23 cellular contexts compared by ENCODE assay signal in genomic region chr17:39406951-39407350, GRCh38.
"Had no signal": no experiment of that assay in that cellular context is flagged by ENCODE, and none has a peak within 500 bp of the region (broad histone marks: within the 10 kb centered on the region; RNA-seq: fewer than 3 reads in every experiment).

No MANE protein-coding gene starts in this region.

- FAIRE-seq: endothelial cell of umbilical vein had no signal

- ATAC-seq: foreskin keratinocyte; left colon; left ventricle myocardium superior; psoas muscle; sciatic nerve; stimulated activated memory B cell treated with anti-CD40 and anti-IgM and Interleukin-4, amounts not matched to agents 10 μg/mL and 1 μg/mL and 100 μg/mL, for 72 hours had no signal

- H3K27me3 Mint-ChIP-seq: naive B cell; stimulated activated memory B cell treated with anti-CD40 and anti-IgM and Interleukin-4, amounts not matched to agents 10 μg/mL and 1 μg/mL and 100 μg/mL, for 72 hours; stimulated activated naive CD8-positive, alpha-beta T cell treated with anti-CD3 and anti-CD28 coated beads, Interleukin-15, Interleukin-2, amounts not matched to agents 100 ng/mL and 50 ng/mL, for 24 hours had no signal

- DNase-seq: effector CD4-positive, alpha-beta T cell; endodermal cell; erythroblast; foreskin keratinocyte; left colon; left ventricle myocardium superior; mesenchymal stem cell; naive B cell; psoas muscle; retina; stimulated activated CD4-positive, alpha-beta T cell treated with anti-CD3 and anti-CD28 coated beads, Interleukin-15, amount 100 ng/mL, for 24 hours; stimulated activated CD4-positive, alpha-beta T cell treated with anti-CD3 and anti-CD28 coated beads, Interleukin-1b, Interleukin-23, amount 100 ng/mL, for 48 hours; stimulated activated CD4-positive, alpha-beta T cell treated with anti-CD3 and anti-CD28 coated beads, Interleukin-4, amount 100 ng/mL, for 24 hours; tibial artery; upper lobe of left lung; uterus had no signal

- H3K27me3 ChIP-seq: foreskin keratinocyte, neutrophil, spleen, tibial artery, upper lobe of left lung, uterus had no signal

- H3K4me3 ChIP-seq: lung, psoas muscle, spleen, tibial artery, upper lobe of left lung, uterus had no signal

- H3K4me3 Mint-ChIP-seq: endodermal cell; stimulated activated memory B cell treated with anti-CD40 and anti-IgM and Interleukin-4, amounts not matched to agents 10 μg/mL and 1 μg/mL and 100 μg/mL, for 72 hours; stimulated activated naive CD8-positive, alpha-beta T cell treated with anti-CD3 and anti-CD28 coated beads, Interleukin-15, Interleukin-2, amounts not matched to agents 100 ng/mL and 50 ng/mL, for 24 hours had no signal

- H3K4me1 ChIP-seq: psoas muscle, uterus had no signal

- H3K4me1 Mint-ChIP-seq: endodermal cell had no signal

- H3K9me3 ChIP-seq: neutrophil, psoas muscle, spleen, tibial artery, upper lobe of left lung, uterus had no signal

- H3K36me3 ChIP-seq: uterus had no signal

- H3K27ac Mint-ChIP-seq: endodermal cell; stimulated activated memory B cell treated with anti-CD40 and anti-IgM and Interleukin-4, amounts not matched to agents 10 μg/mL and 1 μg/mL and 100 μg/mL, for 72 hours had no signal

- H3K27ac ChIP-seq: foreskin keratinocyte, neutrophil, psoas muscle, spleen, tibial artery, upper lobe of left lung, uterus had no signal

- H3K9me3 Mint-ChIP-seq: endodermal cell; naive B cell; stimulated activated memory B cell treated with anti-CD40 and anti-IgM and Interleukin-4, amounts not matched to agents 10 μg/mL and 1 μg/mL and 100 μg/mL, for 72 hours; stimulated activated naive CD8-positive, alpha-beta T cell treated with anti-CD3 and anti-CD28 coated beads, Interleukin-15, Interleukin-2, amounts not matched to agents 100 ng/mL and 50 ng/mL, for 24 hours had no signal
